In genomic region chr6:27130668-27131428, GRCh38 we compare ENCODE assay signal across 10 cellular contexts.
DNase-seq lines count a peak whose midpoint lies in the region; ATAC-seq and TF ChIP-seq lines count a peak whose summit lies in the region.
"Had no signal": no experiment of that assay in that cellular context is flagged by ENCODE, and none has a peak within 500 bp of the region (broad histone marks: within the 10 kb centered on the region; RNA-seq: fewer than 3 reads in every experiment).

No MANE protein-coding gene starts in this region.

- H3K9me3 ChIP-seq in Peyer's patch: no peaks in the 10 kb centered on the region
- no peaks in the 10 kb centered on the region for H3K9me3 ChIP-seq in hepatocyte (ENCODE audit: low read depth)

- H3K27me3 Mint-ChIP-seq in stimulated activated naive B cell treated with anti-CD40 and anti-IgM and Interleukin-4, amounts not matched to agents 10 μg/mL and 1 μg/mL and 100 μg/mL, for 72 hours: no peaks in the 10 kb centered on the region
- H3K27me3 Mint-ChIP-seq: naive B cell had no signal

- no peaks in the 10 kb centered on the region for H4K20me1 ChIP-seq in hepatocyte (ENCODE audit: insufficient read depth, poor library complexity, severe bottlenecking)

- peak overlapping the region; percentile 84 for H3K4me3 ChIP-seq in H7 (ENCODE audit: insufficient read depth, low read depth, low read length)
- H3K4me3 ChIP-seq in Peyer's patch: peak overlapping the region; percentile 42 to 68 (median 46)
- H3K4me3 ChIP-seq in hepatocyte: peak overlapping the region; percentile 16

- TF ChIP-seq POLR2A in Peyer's patch (IDR thresholded peaks at IDR 0.05): no peak

- H3K9me2 ChIP-seq in hepatocyte (replicated peaks; ENCODE audit: insufficient read depth): no peaks in the 10 kb centered on the region

- peaks cover 10 to 18% of the 10 kb centered on the region in 2 donors for H3K4me1 Mint-ChIP-seq in stimulated activated naive B cell treated with anti-CD40 and anti-IgM and Interleukin-4, amounts not matched to agents 10 μg/mL and 1 μg/mL and 100 μg/mL, for 72 hours

- DNase-seq in H7: no peak
- no peak for DNase-seq in Peyer's patch
- no peak for DNase-seq in hepatocyte (ENCODE audit: low spot score)
- no peak for DNase-seq in stimulated activated naive B cell treated with anti-CD40 and anti-IgM and Interleukin-4, amounts not matched to agents 10 μg/mL and 1 μg/mL and 100 μg/mL, for 72 hours
- DNase-seq in AML-193 (lab: John Stamatoyannopoulos, UW): no peak
- DNase-seq in SW 1271 (lab: John Stamatoyannopoulos, UW): no peak

- H2AFZ ChIP-seq in hepatocyte: peak overlapping the region; percentile 38

- peaks cover 0 to 7% (median 3%) of the 10 kb centered on the region in 4 donors for H3K4me1 ChIP-seq in Peyer's patch
- peaks cover 11% of the 10 kb centered on the region for H3K4me1 ChIP-seq in hepatocyte (ENCODE audit: insufficient read depth)

- 35% methylated on average over 7 of the region's 7 CpGs for WGBS in hepatocyte (ENCODE audit: low lambda C conversion rate, missing lambda C conversion rate)

- TF ChIP-seq CTCF in Peyer's patch (IDR thresholded peaks at IDR 0.05) (no peak), hepatocyte (IDR thresholded peaks at IDR 0.05; ENCODE audit: poor library complexity) (no peak)

- H3K9me3 Mint-ChIP-seq in stimulated activated naive B cell treated with anti-CD40 and anti-IgM and Interleukin-4, amounts not matched to agents 10 μg/mL and 1 μg/mL and 100 μg/mL, for 72 hours: no peaks in the 10 kb centered on the region
- H3K9me3 Mint-ChIP-seq: activated naive CD4-positive, alpha-beta T cell treated with anti-CD3 and anti-CD28 coated beads, Interleukin-2, amount 10 ng/mL, durations not matched to agents 7 days and 5 days had no signal

- H3K79me2 ChIP-seq in hepatocyte: peaks cover 4% of the 10 kb centered on the region

- peak overlapping the region; percentile 31 to 37 for H3K4me3 Mint-ChIP-seq in stimulated activated naive B cell treated with anti-CD40 and anti-IgM and Interleukin-4, amounts not matched to agents 10 μg/mL and 1 μg/mL and 100 μg/mL, for 72 hours
- H3K4me3 Mint-ChIP-seq: activated naive CD4-positive, alpha-beta T cell treated with anti-CD3 and anti-CD28 coated beads, Interleukin-2, amount 10 ng/mL, durations not matched to agents 7 days and 5 days; naive B cell had no signal

- peaks cover 0 to 2% of the 10 kb centered on the region in 2 donors for H3K36me3 Mint-ChIP-seq in stimulated activated naive B cell treated with anti-CD40 and anti-IgM and Interleukin-4, amounts not matched to agents 10 μg/mL and 1 μg/mL and 100 μg/mL, for 72 hours
- H3K36me3 Mint-ChIP-seq: naive B cell had no signal

- H3K27me3 ChIP-seq in H7 (ENCODE audit: control insufficient read depth, insufficient read depth, low read length) (no peaks in the 10 kb centered on the region), Peyer's patch (no peaks in the 10 kb centered on the region), hepatocyte (no peaks in the 10 kb centered on the region)

- H3K36me3 ChIP-seq in H7 (replicated peaks; ENCODE audit: control insufficient read depth, insufficient read depth, low read length): no peaks in the 10 kb centered on the region
- H3K36me3 ChIP-seq in Peyer's patch: no peaks in the 10 kb centered on the region
- no peaks in the 10 kb centered on the region for H3K36me3 ChIP-seq in hepatocyte (replicated peaks; ENCODE audit: insufficient read depth, low read depth)

- peak overlapping the region; percentile 85 for H3K4me2 ChIP-seq in hepatocyte

- H3K27ac ChIP-seq in Peyer's patch (peak overlapping the region; percentile 91 to 95 (median 93)), hepatocyte (peak overlapping the region; percentile 91)

- H3K27ac Mint-ChIP-seq in stimulated activated naive B cell treated with anti-CD40 and anti-IgM and Interleukin-4, amounts not matched to agents 10 μg/mL and 1 μg/mL and 100 μg/mL, for 72 hours: peak overlapping the region; percentile 65
- H3K27ac Mint-ChIP-seq: activated naive CD4-positive, alpha-beta T cell treated with anti-CD3 and anti-CD28 coated beads, Interleukin-2, amount 10 ng/mL, durations not matched to agents 7 days and 5 days; naive B cell had no signal

- no peak for ATAC-seq in stimulated activated naive B cell treated with anti-CD40 and anti-IgM and Interleukin-4, amounts not matched to agents 10 μg/mL and 1 μg/mL and 100 μg/mL, for 72 hours (replicated peaks)
- no peak for ATAC-seq in GM19023 (IDR thresholded peaks at IDR 0.05; ENCODE audit: unreplicated experiment)
- no peak for ATAC-seq in GM18868 (IDR thresholded peaks at IDR 0.05; ENCODE audit: unreplicated experiment)

Comparison
In these comparisons a context has a peak if more than half of its experiments do, and no peak if none do; other contexts are left out.
1. H3K4me3 ChIP-seq: peak in every context shown above with its lines; median percentile 84 in H7; 46 in Peyer's patch; 16 in hepatocyte.